Comparison of ENCODE assay signal across 16 cellular contexts in genomic region chr14:75460402-75460801, GRCh38.
"Had no signal": no experiment of that assay in that cellular context is flagged by ENCODE, and none has a peak within 500 bp of the region (broad histone marks: within the 10 kb centered on the region; RNA-seq: fewer than 3 reads in every experiment).

No MANE protein-coding gene starts in this region.

- H3K27ac ChIP-seq: suprapubic skin, upper lobe of right lung had no signal

- DNase-seq: activated CD4-positive, alpha-beta T cell treated with anti-CD3 and anti-CD28 coated beads for 1 hour; activated CD4-positive, alpha-beta T cell treated with anti-CD3 and anti-CD28 coated beads, Interleukin-2, amount 50 U/mL, for 48 hours; activated CD8-positive, alpha-beta memory T cell treated with anti-CD3 and anti-CD28 coated beads, Interleukin-2, amount 10 ng/mL, durations not matched to agents 7 days and 5 days; activated naive CD4-positive, alpha-beta T cell treated with anti-CD3 and anti-CD28 coated beads, Interleukin-2, amount 10 ng/mL, durations not matched to agents 7 days and 5 days; activated T-cell treated with anti-CD3 and anti-CD28 coated beads, Interleukin-2, amount 50 U/mL, for 1 hour; dorsolateral prefrontal cortex; hypothalamus; pancreas; SK-N-SH; small intestine; stimulated activated CD4-positive, alpha-beta T cell treated with anti-CD3 and anti-CD28 coated beads, Interleukin-4, amount 100 ng/mL, for 4 hours; T-helper 1 cell; T1000; upper lobe of right lung had no signal

- ATAC-seq: activated CD8-positive, alpha-beta memory T cell treated with anti-CD3 and anti-CD28 coated beads, Interleukin-2, amount 10 ng/mL, durations not matched to agents 7 days and 5 days; esophagus mucosa; upper lobe of right lung had no signal

- H3K27me3 ChIP-seq: dorsolateral prefrontal cortex, pancreas, suprapubic skin, upper lobe of right lung had no signal

- H3K4me2 ChIP-seq: SK-N-SH had no signal

- H3K9ac ChIP-seq: SK-N-SH had no signal

- H3K4me3 ChIP-seq: dorsolateral prefrontal cortex, pancreas, suprapubic skin, upper lobe of right lung had no signal

- H3K9me3 ChIP-seq: pancreas, SK-N-SH, suprapubic skin, upper lobe of right lung had no signal
